ENCODE assay signal across 29 cellular contexts in genomic region chr4:137853424-137853823, GRCh38.
"Had no signal": no experiment of that assay in that cellular context is flagged by ENCODE, and none has a peak within 500 bp of the region (broad histone marks: within the 10 kb centered on the region; RNA-seq: fewer than 3 reads in every experiment).

No MANE protein-coding gene starts in this region.

- H3K4me1 ChIP-seq: esophagus squamous epithelium, gastroesophageal sphincter had no signal

- H3K4me3 ChIP-seq: esophagus squamous epithelium, gastroesophageal sphincter had no signal

- H3K27ac ChIP-seq: brain microvascular endothelial cell, esophagus squamous epithelium, gastroesophageal sphincter, WERI-Rb-1 had no signal

- DNase-seq: activated B cell treated with CpG ODN at 0.5 μM for 24 hours; activated CD4-positive, alpha-beta T cell treated with anti-CD3 and anti-CD28 coated beads for 48 hours; activated CD4-positive, alpha-beta T cell treated with anti-CD3 and anti-CD28 coated beads, Interleukin-2, amount 50 U/mL, for 1 hour; activated CD4-positive, alpha-beta T cell treated with anti-CD3 and anti-CD28 coated beads, Interleukin-2, amount 50 U/mL, for 48 hours; activated CD8-positive, alpha-beta memory T cell treated with anti-CD3 and anti-CD28 coated beads for 24 hours; activated CD8-positive, alpha-beta T cell treated with anti-CD3 and anti-CD28 coated beads for 36 hours; activated effector memory CD4-positive, alpha-beta T cell treated with Interleukin-2 at 50 U/mL for 16 hours; activated naive CD4-positive, alpha-beta T cell; activated naive CD4-positive, alpha-beta T cell treated with anti-CD3 and anti-CD28 coated beads, Interleukin-2, amount 10 ng/mL, durations not matched to agents 7 days and 5 days; activated naive CD8-positive, alpha-beta T cell treated with anti-CD3 and anti-CD28 coated beads, Interleukin-2, amount 10 ng/mL, durations not matched to agents 7 days and 5 days; activated T-cell treated with anti-CD3 and anti-CD28 coated beads, Interleukin-2, amount 50 U/mL, for 4 hours; brain microvascular endothelial cell; cortex of kidney; dermis blood vessel endothelial cell; effector CD4-positive, alpha-beta T cell; effector memory CD8-positive, alpha-beta T cell; esophagus squamous epithelium; foreskin melanocyte; SW 1271; T-helper 1 cell; T-helper 17 cell; T1000; WERI-Rb-1 had no signal

- H3K36me3 ChIP-seq: brain microvascular endothelial cell, esophagus squamous epithelium, gastroesophageal sphincter, WERI-Rb-1 had no signal

- ATAC-seq: activated CD4-positive, CD25-positive, alpha-beta regulatory T cell treated with anti-CD3 and anti-CD28 coated beads, Interleukin-2, amount 50 U/mL, for 24 hours; activated CD8-positive, alpha-beta T cell treated with anti-CD3 and anti-CD28 coated beads for 36 hours; activated naive CD4-positive, alpha-beta T cell treated with anti-CD3 and anti-CD28 coated beads, Interleukin-2, amount 50 U/mL, for 72 hours; activated T-cell treated with anti-CD3 and anti-CD28 coated beads, Interleukin-2, amount 50 U/mL, for 4 hours; activated T-helper 17 cell treated with anti-CD3 and anti-CD28 coated beads, Interleukin-2, amount 50 U/mL, for 72 hours; effector memory CD8-positive, alpha-beta T cell; gastroesophageal sphincter; T-helper 17 cell had no signal

- FAIRE-seq: astrocyte, bronchial epithelial cell had no signal

- H3K27me3 ChIP-seq: brain microvascular endothelial cell, esophagus squamous epithelium, gastroesophageal sphincter had no signal

- H3K9me3 ChIP-seq: esophagus squamous epithelium had no signal
